Comparison of ENCODE assay signal across 25 cellular contexts in the genomic region with DNA sequence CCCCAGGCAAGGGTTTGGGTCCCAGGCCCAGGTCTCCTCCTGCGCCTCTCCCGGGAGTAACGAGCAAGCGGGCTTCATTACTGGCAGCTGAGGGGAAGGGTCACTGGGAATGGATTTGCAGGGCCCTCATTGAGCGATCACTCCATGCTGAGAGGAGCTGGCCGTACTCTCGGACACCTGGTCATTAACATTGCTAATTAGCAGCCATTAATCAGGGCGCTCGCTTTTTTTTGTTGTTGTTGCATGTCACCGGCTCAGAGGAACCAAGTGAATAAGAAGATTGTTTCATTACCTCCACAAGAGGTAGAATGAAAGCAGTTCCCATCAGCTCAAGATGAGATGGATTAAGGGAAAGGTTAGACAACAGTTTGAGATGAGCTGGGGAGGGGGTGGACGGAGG.
DNase-seq lines count a peak whose midpoint lies in the region; ATAC-seq and TF ChIP-seq lines count a peak whose summit lies in the region.
"Had no signal": no experiment of that assay in that cellular context is flagged by ENCODE, and none has a peak within 500 bp of the region (broad histone marks: within the 10 kb centered on the region; RNA-seq: fewer than 3 reads in every experiment).

No MANE protein-coding gene starts in this region.

- no peak overlapping the region for H3K27ac ChIP-seq in iPS-18a (ENCODE audit: low read length)

- no peak for TF ChIP-seq CTCF in brain (conservative IDR thresholded peaks at IDR 0.05)

- ATAC-seq in GM21528 (IDR thresholded peaks at IDR 0.05; ENCODE audit: low FRiP score, unreplicated experiment), result no peak
- no peak for ATAC-seq in left cardiac atrium
- ATAC-seq: activated CD8-positive, alpha-beta T cell treated with anti-CD3 and anti-CD28 coated beads for 36 hours; left colon had no signal

- no peaks in the 10 kb centered on the region for H3K27me3 Mint-ChIP-seq in brain
- H3K27me3 Mint-ChIP-seq: memory B cell had no signal

- peak overlapping the region; percentile 18 for H3K9ac ChIP-seq in iPS-18a (ENCODE audit: low read length)

- peak overlapping the region; percentile 47 to 85 (median 72) for H3K4me3 Mint-ChIP-seq in brain
- H3K4me3 Mint-ChIP-seq: activated CD8-positive, alpha-beta T cell treated with anti-CD3 and anti-CD28 coated beads for 36 hours; activated naive CD8-positive, alpha-beta T cell treated with anti-CD3 and anti-CD28 coated beads, Interleukin-2, amount 10 ng/mL, durations not matched to agents 7 days and 5 days; CD4-positive, CD25-positive, alpha-beta regulatory T cell; central memory CD8-positive, alpha-beta T cell; memory B cell had no signal

- peak overlapping the region; percentile 77 to 98 (median 96) for H3K27ac Mint-ChIP-seq in brain
- H3K27ac Mint-ChIP-seq: activated CD8-positive, alpha-beta T cell treated with anti-CD3 and anti-CD28 coated beads for 36 hours; activated naive CD8-positive, alpha-beta T cell treated with anti-CD3 and anti-CD28 coated beads, Interleukin-2, amount 10 ng/mL, durations not matched to agents 7 days and 5 days; CD4-positive, CD25-positive, alpha-beta regulatory T cell; memory B cell had no signal

- no peaks in the 10 kb centered on the region for H3K36me3 ChIP-seq in iPS-18a (ENCODE audit: control insufficient read depth, low read depth, low read length)

- H3K27me3 ChIP-seq in iPS-18a (ENCODE audit: control insufficient read depth, insufficient read depth, low read length), result no peaks in the 10 kb centered on the region

- no peaks in the 10 kb centered on the region for H3K36me3 Mint-ChIP-seq in brain
- H3K36me3 Mint-ChIP-seq: activated naive CD8-positive, alpha-beta T cell treated with anti-CD3 and anti-CD28 coated beads, Interleukin-2, amount 10 ng/mL, durations not matched to agents 7 days and 5 days; CD4-positive, CD25-positive, alpha-beta regulatory T cell; memory B cell had no signal

- peaks cover 56% of the 10 kb centered on the region for H3K4me1 Mint-ChIP-seq in brain
- H3K4me1 Mint-ChIP-seq: activated naive CD8-positive, alpha-beta T cell treated with anti-CD3 and anti-CD28 coated beads, Interleukin-2, amount 10 ng/mL, durations not matched to agents 7 days and 5 days; CD4-positive, CD25-positive, alpha-beta regulatory T cell; central memory CD8-positive, alpha-beta T cell; memory B cell had no signal

- H3K4me3 ChIP-seq in iPS-18a (ENCODE audit: low read length), result no peak overlapping the region

- peak; percentile 44 for DNase-seq in NCI-H748 (lab: John Stamatoyannopoulos, UW; ENCODE audit: unreplicated experiment)
- DNase-seq in NCI-H748 treated with DMSO at 0.1 percent for 48 hours (lab: John Stamatoyannopoulos, UW), result no peak
- DNase-seq in posterior vena cava (ENCODE audit: low spot score), result peak; percentile 41
- no peak for DNase-seq in left cardiac atrium
- DNase-seq in NCI-H510A treated with DMSO at 0.1 percent for 48 hours (lab: John Stamatoyannopoulos, UW), result no peak
- DNase-seq: activated CD4-positive, alpha-beta T cell treated with anti-CD3 and anti-CD28 coated beads for 1 hour; activated CD8-positive, alpha-beta T cell treated with anti-CD3 and anti-CD28 coated beads for 36 hours; activated effector memory CD4-positive, alpha-beta T cell treated with anti-CD3 and anti-CD28 coated beads, Interleukin-2, amount 50 U/mL, for 16 hours; activated naive CD8-positive, alpha-beta T cell treated with anti-CD3 and anti-CD28 coated beads, Interleukin-2, amount 10 ng/mL, durations not matched to agents 7 days and 5 days; activated T-cell treated with anti-CD3 and anti-CD28 coated beads for 4 hours; CD4-positive, CD25-positive, alpha-beta regulatory T cell; GOT3; IMR-90; left colon; NCI-H1048; NCI-H1930; NCI-H526; occipital lobe; stimulated activated naive CD4-positive, alpha-beta T cell treated with Interleukin-2 at 50 U/mL for 16 hours; T-helper 1 cell had no signal

- intact Hi-C loops in posterior vena cava (cut with DNase I) (no loop called here), left cardiac atrium (cut with DNase I) (no loop called here)

- no peaks in the 10 kb centered on the region for H3K9me3 Mint-ChIP-seq in brain
- H3K9me3 Mint-ChIP-seq: activated CD8-positive, alpha-beta T cell treated with anti-CD3 and anti-CD28 coated beads for 36 hours; activated naive CD8-positive, alpha-beta T cell treated with anti-CD3 and anti-CD28 coated beads, Interleukin-2, amount 10 ng/mL, durations not matched to agents 7 days and 5 days; CD4-positive, CD25-positive, alpha-beta regulatory T cell; central memory CD8-positive, alpha-beta T cell; memory B cell had no signal

- H3K4me1 ChIP-seq in iPS-18a (ENCODE audit: control insufficient read depth, low read depth, low read length), result peaks cover 38% of the 10 kb centered on the region

- no peaks in the 10 kb centered on the region for H3K9me3 ChIP-seq in iPS-18a (ENCODE audit: control insufficient read depth, low read depth, low read length)

Comparison
In these comparisons a context has a peak if more than half of its experiments do, and no peak if none do; other contexts are left out.
1. DNase-seq: peak in NCI-H748 (single experiment) and posterior vena cava (single experiment); none in NCI-H748 treated with DMSO at 0.1 percent for 48 hours (single experiment), left cardiac atrium (single experiment) and NCI-H510A treated with DMSO at 0.1 percent for 48 hours (single experiment).